ENCODE assay signal across 8 cellular contexts in the genomic region with DNA sequence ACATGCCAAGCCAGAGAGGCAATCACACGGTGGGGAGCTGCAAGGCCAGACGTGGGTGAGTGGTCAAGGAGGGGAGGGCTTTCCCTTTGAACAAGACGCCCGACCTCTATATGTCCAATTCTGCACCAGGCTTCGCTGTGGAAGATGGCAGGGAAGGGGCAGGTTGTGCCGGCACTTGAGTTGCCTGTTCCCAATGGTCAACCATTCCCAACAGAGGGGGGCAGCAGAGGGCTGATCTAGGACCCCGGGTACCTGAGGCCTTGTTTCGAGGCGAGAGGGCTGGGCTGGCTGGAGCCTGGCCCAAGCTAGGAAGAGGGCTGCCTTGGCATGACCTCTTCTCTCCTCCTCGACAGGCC.
DNase-seq lines count a peak whose midpoint lies in the region; ATAC-seq lines count a peak whose summit lies in the region.

No MANE protein-coding gene starts in this region.

- no peaks in the 10 kb centered on the region for H3K27me3 Mint-ChIP-seq in activated T-cell treated with anti-CD3 and anti-CD28 coated beads, Interleukin-2, amount 50 U/mL, for 72 hours (ENCODE audit: low read depth)

- no peak overlapping the region for H3K4me3 Mint-ChIP-seq in activated T-cell treated with anti-CD3 and anti-CD28 coated beads, Interleukin-2, amount 50 U/mL, for 72 hours

- DNase-seq in EL (peak; percentile 70), NCI-H1092 (lab: John Stamatoyannopoulos, UW) (peak; percentile 86), left ventricle myocardium superior (peak; percentile 60), putamen (ENCODE audit: low spot score) (no peak), DMS79 treated with DMSO at 0.1 percent for 48 hours (lab: John Stamatoyannopoulos, UW) (no peak)
- DNase-seq in activated T-cell treated with anti-CD3 and anti-CD28 coated beads, Interleukin-2, amount 50 U/mL, for 72 hours: peak; percentile 30 to 31
- peak; percentile 24 for DNase-seq in stimulated activated CD4-positive, alpha-beta T cell treated with anti-CD3 and anti-CD28 coated beads, Interleukin-4, amount 100 ng/mL, for 1 hour
- DNase-seq in NK-92 treated with Interleukin-12 subunit alpha and Interleukin-12 subunit beta, amount 100 ng/mL, for 24 hours (lab: John Stamatoyannopoulos, UW): no peak

- intact Hi-C loops in left ventricle myocardium superior (cut with micrococcal nuclease): no loop called here

- no peaks in the 10 kb centered on the region for H3K9me3 Mint-ChIP-seq in activated T-cell treated with anti-CD3 and anti-CD28 coated beads, Interleukin-2, amount 50 U/mL, for 72 hours

- no peak for ATAC-seq in activated T-cell treated with anti-CD3 and anti-CD28 coated beads, Interleukin-2, amount 50 U/mL, for 72 hours (replicated peaks in 1 of 2)
- ATAC-seq in left ventricle myocardium superior: peak; percentile 86

- H3K27ac Mint-ChIP-seq in activated T-cell treated with anti-CD3 and anti-CD28 coated beads, Interleukin-2, amount 50 U/mL, for 72 hours: no peak overlapping the region

- H3K4me1 Mint-ChIP-seq in activated T-cell treated with anti-CD3 and anti-CD28 coated beads, Interleukin-2, amount 50 U/mL, for 72 hours (ENCODE audit: low read depth): no peaks in the 10 kb centered on the region

- H3K36me3 Mint-ChIP-seq in activated T-cell treated with anti-CD3 and anti-CD28 coated beads, Interleukin-2, amount 50 U/mL, for 72 hours (ENCODE audit: insufficient read depth in 2 of 2): no peaks in the 10 kb centered on the region

Comparison
In these comparisons a context has a peak if more than half of its experiments do, and no peak if none do; other contexts are left out.
1. DNase-seq: peak in EL (single experiment), NCI-H1092 (single experiment), activated T-cell treated with anti-CD3 and anti-CD28 coated beads, Interleukin-2, amount 50 U/mL, for 72 hours (2 of 2), left ventricle myocardium superior (single experiment) and stimulated activated CD4-positive, alpha-beta T cell treated with anti-CD3 and anti-CD28 coated beads, Interleukin-4, amount 100 ng/mL, for 1 hour (single experiment); none in putamen (single experiment), DMS79 treated with DMSO at 0.1 percent for 48 hours (single experiment) and NK-92 treated with Interleukin-12 subunit alpha and Interleukin-12 subunit beta, amount 100 ng/mL, for 24 hours (single experiment).